ENCODE assay signal across 1 cellular context in genomic region chr11:10066441-10066840, GRCh38.
TF ChIP-seq lines count a peak whose summit lies in the region.

No MANE protein-coding gene starts in this region.

TF ChIP-seq in SK-N-SH, 30 proteins besides CTCF, POLR2A, EP300 and RAD21:
- TF ChIP-seq NRF1 (IDR thresholded peaks at IDR 0.05; ENCODE audit: low read depth, low read length) (no peak), GATA2 (CRISPR knock-in tag; IDR thresholded peaks at IDR 0.05) (peak; percentile 75)
